12 cellular contexts compared by ENCODE assay signal in genomic region chr1:153542956-153543737, GRCh38. TPM values are rescaled to one million over a fixed set of nuclear protein-coding genes. Genes with fewer than 3 reads are reported as not detected.
DNase-seq lines count a peak whose midpoint lies in the region; ATAC-seq lines count a peak whose summit lies in the region.
"Had no signal": no experiment of that assay in that cellular context is flagged by ENCODE, and none has a peak within 500 bp of the region (broad histone marks: within the 10 kb centered on the region; RNA-seq: fewer than 3 reads in every experiment).

No MANE protein-coding gene starts in this region.

- no peak for ATAC-seq in activated CD4-positive, alpha-beta T cell treated with anti-CD3 and anti-CD28 coated beads for 36 hours
- no peak for ATAC-seq in HG03175 (IDR thresholded peaks at IDR 0.05; ENCODE audit: unreplicated experiment)

- H2AK5ac ChIP-seq in mesenchymal stem cell (ENCODE audit: low read length, severe bottlenecking): peak overlapping the region; percentile 80

- no peaks in the 10 kb centered on the region for H3K27me3 ChIP-seq in mesenchymal stem cell (ENCODE audit: control insufficient read depth in 1 of 2, insufficient read depth in 1 of 2, low read length in 2 of 2)
- H3K27me3 ChIP-seq in subcutaneous abdominal adipose tissue (ENCODE audit: control insufficient read depth in 5 of 5, insufficient read depth in 4 of 5, low read length in 5 of 5): no peaks in the 10 kb centered on the region

- H3K4me1 Mint-ChIP-seq in activated CD4-positive, alpha-beta T cell treated with anti-CD3 and anti-CD28 coated beads for 36 hours: peaks cover 74% of the 10 kb centered on the region
- H3K4me1 Mint-ChIP-seq in activated naive CD8-positive, alpha-beta T cell (ENCODE audit: low read depth): peaks cover 78% of the 10 kb centered on the region

- H3K4me2 ChIP-seq in mesenchymal stem cell (ENCODE audit: low read length, poor library complexity, severe bottlenecking): no peak overlapping the region

- DNase-seq in activated CD4-positive, alpha-beta T cell treated with anti-CD3 and anti-CD28 coated beads for 36 hours: no peak
- DNase-seq in activated CD4-positive, alpha-beta T cell treated with anti-CD3 and anti-CD28 coated beads, Interleukin-2, amount 50 U/mL, for 4 hours: no peak
- no peak for DNase-seq in mesenchymal stem cell
- DNase-seq in NCI-H2107 treated with DMSO at 0.1 percent for 48 hours (lab: John Stamatoyannopoulos, UW; ENCODE audit: unreplicated experiment): no peak
- no peak for DNase-seq in NCI-H2081 treated with DMSO at 0.1 percent for 48 hours (lab: John Stamatoyannopoulos, UW)
- DNase-seq: NCI-H1105 treated with DMSO at 0.1 percent for 48 hours, WERI-Rb-1 had no signal

- H3K9me3 ChIP-seq in mesenchymal stem cell (ENCODE audit: control insufficient read depth, low read length) (no peaks in the 10 kb centered on the region), subcutaneous abdominal adipose tissue (ENCODE audit: control insufficient read depth in 5 of 5, low read length in 5 of 5) (no peaks in the 10 kb centered on the region)

- H3K27ac ChIP-seq in mesenchymal stem cell (ENCODE audit: low read length, poor library complexity, severe bottlenecking) (no peak overlapping the region), subcutaneous abdominal adipose tissue (ENCODE audit: low read depth, low read length) (peak overlapping the region; percentile 84)
- H3K27ac ChIP-seq: WERI-Rb-1 had no signal

- no peak overlapping the region for H3K18ac ChIP-seq in mesenchymal stem cell (ENCODE audit: low read depth in 1 of 2, low read length in 2 of 2)

- peaks cover 24% of the 10 kb centered on the region for H3K36me3 Mint-ChIP-seq in activated CD4-positive, alpha-beta T cell treated with anti-CD3 and anti-CD28 coated beads for 36 hours (ENCODE audit: low read depth)
- peaks cover 2% of the 10 kb centered on the region for H3K36me3 Mint-ChIP-seq in activated naive CD8-positive, alpha-beta T cell

- no peak overlapping the region for H4K8ac ChIP-seq in mesenchymal stem cell (ENCODE audit: low read length)

- no peaks in the 10 kb centered on the region for H3K9me3 Mint-ChIP-seq in activated CD4-positive, alpha-beta T cell treated with anti-CD3 and anti-CD28 coated beads for 36 hours (ENCODE audit: low read depth)
- H3K9me3 Mint-ChIP-seq in activated naive CD8-positive, alpha-beta T cell (ENCODE audit: low read depth): no peaks in the 10 kb centered on the region

- H2BK15ac ChIP-seq in mesenchymal stem cell (ENCODE audit: low read depth, poor library complexity, severe bottlenecking): no peak overlapping the region

- no peak overlapping the region for H3K14ac ChIP-seq in mesenchymal stem cell (ENCODE audit: low read length in 2 of 2)

- no peak overlapping the region for H2BK5ac ChIP-seq in mesenchymal stem cell (ENCODE audit: low read depth, low read length, poor library complexity, severe bottlenecking)

- 90% methylated on average over 12 of the region's 13 CpGs for WGBS in mesenchymal stem cell

- CTCF ChIA-PET in activated CD4-positive, alpha-beta T cell treated with anti-CD3 and anti-CD28 coated beads for 36 hours (lab: Charles Lee): interaction anchor here (0.6 to 4.0 kb wide), 3 partner anchors 9 to 136 kb away, joined by 3 to 63 read pairs (median 28); partner anchors contain the start of gene S100A6

- H3K4ac ChIP-seq in mesenchymal stem cell (ENCODE audit: low read depth in 1 of 2, low read length in 2 of 2): no peak overlapping the region

- intact Hi-C loops in activated CD4-positive, alpha-beta T cell treated with anti-CD3 and anti-CD28 coated beads for 36 hours (cut with DNase I, micrococcal nuclease): no loop called here

- H4K91ac ChIP-seq in mesenchymal stem cell (ENCODE audit: low read length): peak overlapping the region; percentile 49

- peak overlapping the region; percentile 96 for H3K27ac Mint-ChIP-seq in activated CD4-positive, alpha-beta T cell treated with anti-CD3 and anti-CD28 coated beads for 36 hours
- H3K27ac Mint-ChIP-seq in activated naive CD8-positive, alpha-beta T cell: peak overlapping the region; percentile 96

- no peaks in the 10 kb centered on the region for H3K27me3 Mint-ChIP-seq in activated CD4-positive, alpha-beta T cell treated with anti-CD3 and anti-CD28 coated beads for 36 hours
- no peaks in the 10 kb centered on the region for H3K27me3 Mint-ChIP-seq in activated naive CD8-positive, alpha-beta T cell

- H2AFZ ChIP-seq in mesenchymal stem cell (ENCODE audit: low read depth, low read length): no peak overlapping the region

- peak overlapping the region in 1 of 2 experiments; percentile 66 for H3K23ac ChIP-seq in mesenchymal stem cell (ENCODE audit: low read length in 2 of 2)

- POLR2A ChIA-PET in activated CD4-positive, alpha-beta T cell treated with anti-CD3 and anti-CD28 coated beads for 36 hours (lab: Charles Lee): interaction anchor here (2.6 kb wide), 1 partner anchor 8 kb away, joined by 19 read pairs; the partner anchor contains the start of gene S100A6

- peaks cover 12 to 25% of the 10 kb centered on the region in 2 experiments for H3K36me3 ChIP-seq in mesenchymal stem cell (ENCODE audit: control insufficient read depth in 1 of 2, insufficient read depth in 2 of 2, low read depth in 1 of 2, low read length in 2 of 2)
- peaks cover 0 to 15% (median 3%) of the 10 kb centered on the region in 5 donors for H3K36me3 ChIP-seq in subcutaneous abdominal adipose tissue (ENCODE audit: control insufficient read depth in 5 of 5, insufficient read depth in 5 of 5, low read length in 5 of 5)
- H3K36me3 ChIP-seq: WERI-Rb-1 had no signal

- peak overlapping the region; percentile 6 to 12 for H2BK12ac ChIP-seq in mesenchymal stem cell (ENCODE audit: low read length in 2 of 2)

- no peak overlapping the region for H3K4me3 Mint-ChIP-seq in activated CD4-positive, alpha-beta T cell treated with anti-CD3 and anti-CD28 coated beads for 36 hours
- peak overlapping the region; percentile 85 for H3K4me3 Mint-ChIP-seq in activated naive CD8-positive, alpha-beta T cell

- no peak overlapping the region for H2BK120ac ChIP-seq in mesenchymal stem cell (ENCODE audit: low read depth, low read length)

- peaks cover 14% of the 10 kb centered on the region for H3K79me1 ChIP-seq in mesenchymal stem cell (replicated peaks; ENCODE audit: low read length, poor library complexity, severe bottlenecking)

- H3K4me1 ChIP-seq in mesenchymal stem cell (ENCODE audit: control insufficient read depth, insufficient read depth, low read depth, low read length) (peaks cover 72% of the 10 kb centered on the region), subcutaneous abdominal adipose tissue (ENCODE audit: control insufficient read depth in 5 of 5, insufficient read depth in 5 of 5, low read length in 5 of 5) (peaks cover 18 to 77% (median 76%) of the 10 kb centered on the region in 5 donors)

- peak overlapping the region; percentile 95 for H3K9ac ChIP-seq in mesenchymal stem cell (ENCODE audit: low read length)
- peak overlapping the region in 2 of 5 donors; percentile 48 to 64 for H3K9ac ChIP-seq in subcutaneous abdominal adipose tissue (ENCODE audit: low read length in 5 of 5)

- H3K4me3 ChIP-seq in mesenchymal stem cell (ENCODE audit: insufficient read depth in 1 of 2, low read depth in 1 of 2, low read length in 2 of 2): peak overlapping the region in 1 of 2 experiments; percentile 87
- peak overlapping the region in 3 of 5 donors; percentile 74 to 88 (median 84) for H3K4me3 ChIP-seq in subcutaneous abdominal adipose tissue (ENCODE audit: low read depth in 1 of 5, low read length in 5 of 5)

RNA-seq across cellular contexts. Expression of gene S100A5, which starts 2.4 kb away (rescaled TPM):
- total RNA-seq in activated CD4-positive, alpha-beta T cell treated with anti-CD3 and anti-CD28 coated beads for 36 hours: 1 to 10 TPM; 2.4 to 3.4 TPM
- polyA plus RNA-seq in mesenchymal stem cell (2013, experiment 1 of 2): 0.08 TPM
- polyA plus RNA-seq in mesenchymal stem cell (2013, experiment 2 of 2): not detected
- total RNA-seq: lower leg skin, temporal lobe had no signal

RNA-seq across cellular contexts. Expression of gene S100A4, which starts 2.5 kb away (rescaled TPM):
- total RNA-seq in activated CD4-positive, alpha-beta T cell treated with anti-CD3 and anti-CD28 coated beads for 36 hours: 100 to 1,000 TPM in 1 of 2 experiments, 10 to 100 TPM in 1; 84.8 to 166 TPM
- 636 TPM for polyA plus RNA-seq in mesenchymal stem cell (2013, experiment 1 of 2)
- polyA plus RNA-seq in mesenchymal stem cell (2013, experiment 2 of 2): 654 TPM

RNA-seq across cellular contexts. Expression of gene S100A3, which starts 5.9 kb away (rescaled TPM):
- not detected for total RNA-seq in activated CD4-positive, alpha-beta T cell treated with anti-CD3 and anti-CD28 coated beads for 36 hours
- 17.9 TPM for polyA plus RNA-seq in mesenchymal stem cell (2013, experiment 1 of 2)
- polyA plus RNA-seq in mesenchymal stem cell (2013, experiment 2 of 2): 18.8 TPM
- total RNA-seq: temporal lobe had no signal

RNA-seq across cellular contexts. Expression of gene S100A6, which starts 7.4 kb away (rescaled TPM):
- 100 to 1,000 TPM; 219 to 349 TPM for total RNA-seq in activated CD4-positive, alpha-beta T cell treated with anti-CD3 and anti-CD28 coated beads for 36 hours
- 1,233 TPM for polyA plus RNA-seq in mesenchymal stem cell (2013, experiment 1 of 2)
- 1,286 TPM for polyA plus RNA-seq in mesenchymal stem cell (2013, experiment 2 of 2)

RNA-seq across cellular contexts. Expression of gene S100A2, which starts 22.5 kb away (rescaled TPM):
- total RNA-seq in activated CD4-positive, alpha-beta T cell treated with anti-CD3 and anti-CD28 coated beads for 36 hours: 1 to 10 TPM; 3.3 to 7.0 TPM
- 8.6 TPM for polyA plus RNA-seq in mesenchymal stem cell (2013, experiment 1 of 2)
- polyA plus RNA-seq in mesenchymal stem cell (2013, experiment 2 of 2): 7.0 TPM
- total RNA-seq: temporal lobe had no signal
